In the genomic region with DNA sequence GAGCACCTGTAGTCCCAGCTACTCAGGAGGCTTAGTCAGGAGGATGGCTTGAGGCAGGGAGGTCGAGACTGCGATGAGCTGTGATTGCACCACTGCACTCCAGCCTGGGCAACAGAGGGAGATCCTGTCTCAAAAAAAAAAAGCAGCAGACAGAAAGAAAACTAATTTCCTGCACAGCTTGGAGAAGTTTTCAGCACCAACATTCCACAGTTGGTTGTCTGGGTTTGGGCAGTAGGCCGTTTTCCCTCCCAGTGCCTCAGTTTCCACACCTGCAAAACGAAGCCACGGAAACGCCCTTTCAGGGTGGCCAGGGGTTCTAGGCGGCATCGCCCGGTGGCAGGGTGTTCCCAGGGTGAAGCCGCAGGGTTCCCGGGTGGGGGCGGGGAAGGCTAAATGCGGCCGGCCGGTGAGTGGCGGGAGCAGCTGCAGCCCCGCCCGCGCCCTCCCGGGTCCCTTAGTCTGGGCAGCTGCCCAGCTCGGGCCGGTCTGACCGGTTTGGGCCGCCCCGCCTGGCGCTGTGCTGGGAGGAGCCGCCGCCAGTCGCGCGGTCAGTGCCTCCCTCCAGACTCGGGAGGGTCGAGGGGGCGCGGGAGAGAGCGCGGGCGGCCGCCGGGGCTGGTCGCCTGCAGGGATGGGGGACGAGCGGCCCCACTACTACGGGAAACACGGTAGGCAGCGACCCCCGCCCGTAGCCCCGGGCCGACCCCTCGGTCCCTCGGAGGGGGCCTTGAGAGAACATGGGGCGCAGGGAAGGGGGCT, we compare ENCODE assay signal across 8 cellular contexts. TPM values are rescaled to one million over a fixed set of nuclear protein-coding genes. Genes with fewer than 3 reads are reported as not detected.
A peak's percentile ranks its signal among the peaks of the same experiment; 100 is the strongest.
DNase-seq lines count a peak whose midpoint lies in the region; ATAC-seq and TF ChIP-seq lines count a peak whose summit lies in the region.

A gene (plus strand): TSS at position 551 of the 759 bp plus-strand sequence. CDS start 81 bp downstream, at position 632.

- H3K9me3 ChIP-seq in SK-N-SH (no peaks in the 10 kb centered on the region), mesodermal cell (ENCODE audit: control insufficient read depth, low read length) (no peaks in the 10 kb centered on the region), thyroid gland (no peaks in the 10 kb centered on the region)

- H3K27ac ChIP-seq in SK-N-SH (ENCODE audit: low read depth in 2 of 2, low read length in 1 of 2) (peak within 1 kb of the TSS in 1 of 2 experiments; percentile 22; a peak in 1 of 4 replicates), mesodermal cell (ENCODE audit: low read depth, low read length, severe bottlenecking) (peak within 1 kb of the TSS; percentile 6), thyroid gland (peak within 1 kb of the TSS; percentile 70 to 93 (median 92))

- TF ChIP-seq EP300 in SK-N-SH (IDR thresholded peaks at IDR 0.05; ENCODE audit: borderline replicate concordance in 1 of 2, low read depth in 1 of 2, low read length in 1 of 2): peak in 1 of 2 experiments; percentile 30; a peak in 1 of 4 replicates

- H3K36me3 Mint-ChIP-seq in activated naive CD4-positive, alpha-beta T cell treated with anti-CD3 and anti-CD28 coated beads, Interleukin-2, amount 50 U/mL, for 24 hours: peaks cover 4% of the 10 kb centered on the region

- H3F3A ChIP-seq in SK-N-SH (replicated peaks; ENCODE audit: insufficient read depth): no peaks in the 10 kb centered on the region

- peaks cover 4 to 15% of the 10 kb centered on the region in 2 experiments for H3K36me3 ChIP-seq in SK-N-SH (replicated peaks in 1 of 2; ENCODE audit: control insufficient read depth in 1 of 2, insufficient read depth in 2 of 2, low read length in 1 of 2)
- H3K36me3 ChIP-seq in mesodermal cell (ENCODE audit: control insufficient read depth, insufficient read depth, low read length): peaks cover 41% of the 10 kb centered on the region
- peaks cover 12 to 17% of the 10 kb centered on the region in 2 donors for H3K36me3 ChIP-seq in thyroid gland

- H2AFZ ChIP-seq in SK-N-SH (ENCODE audit: low read depth): peak within 1 kb of the TSS; percentile 83; the same call in 1 of the 2 replicates

- no peaks in the 10 kb centered on the region for H3K9me3 Mint-ChIP-seq in activated naive CD4-positive, alpha-beta T cell treated with anti-CD3 and anti-CD28 coated beads, Interleukin-2, amount 50 U/mL, for 24 hours

- H3K4me3 ChIP-seq in SK-N-SH (ENCODE audit: low read depth in 2 of 2, low read length in 1 of 2): peak within 1 kb of the TSS; percentile 48 to 77
- peak within 1 kb of the TSS; percentile 16 for H3K4me3 ChIP-seq in mesodermal cell (ENCODE audit: extremely low read depth, insufficient read depth, low read length, poor library complexity, severe bottlenecking)
- peak within 1 kb of the TSS; percentile 12 to 72 (median 30) for H3K4me3 ChIP-seq in thyroid gland (replicated peaks in 1 of 3)

- no peaks in the 10 kb centered on the region for H3K9me2 ChIP-seq in SK-N-SH

- WGBS in SK-N-SH (ENCODE audit: low lambda C conversion rate): 8% methylated on average over 25 of the region's 53 CpGs
- WGBS in mesodermal cell (ENCODE audit: insufficient coverage in 2 of 2), 2 experiments: 14 to 15% methylated on average over 26 to 40 of the region's 53 CpGs
- WGBS in thyroid gland, 2 donors: 5 to 12% methylated on average over 10 to 31 of the region's 53 CpGs

- H3K4me1 ChIP-seq in SK-N-SH (ENCODE audit: control insufficient read depth in 1 of 2, insufficient read depth in 2 of 2, low read depth in 1 of 2, low read length in 1 of 2) (peaks cover 0 to 3% of the 10 kb centered on the region in 2 experiments; a peak in 1 of 4 replicates), mesodermal cell (ENCODE audit: control insufficient read depth, insufficient read depth, low read length, poor library complexity, severe bottlenecking) (peaks cover 5% of the 10 kb centered on the region), thyroid gland (peaks cover 13 to 19% of the 10 kb centered on the region in 2 donors)

- TF ChIP-seq CTCF in SK-N-SH (IDR thresholded peaks at IDR 0.05): no peak
- no peak for TF ChIP-seq CTCF in thyroid gland (IDR thresholded peaks at IDR 0.05)

- H3K27me3 Mint-ChIP-seq in activated naive CD4-positive, alpha-beta T cell treated with anti-CD3 and anti-CD28 coated beads, Interleukin-2, amount 50 U/mL, for 24 hours: no peaks in the 10 kb centered on the region

- DNase-seq in activated naive CD4-positive, alpha-beta T cell (lab: John Stamatoyannopoulos, UW): no peak
- DNase-seq in SK-N-SH: peak; percentile 93
- peak; percentile 42 to 53 for DNase-seq in erythroblast (lab: John Stamatoyannopoulos, UW)
- DNase-seq in thyroid gland: peak; percentile 95 to 96

- TF ChIP-seq POLR2A in erythroblast (IDR thresholded peaks at IDR 0.05; ENCODE audit: low read length) (no peak), thyroid gland (IDR thresholded peaks at IDR 0.05) (peak in 1 of 2 donors; percentile 83)

- peaks cover 42% of the 10 kb centered on the region for H3K4me1 Mint-ChIP-seq in activated naive CD4-positive, alpha-beta T cell treated with anti-CD3 and anti-CD28 coated beads, Interleukin-2, amount 50 U/mL, for 24 hours

- no peak for ATAC-seq in GM18873 (IDR thresholded peaks at IDR 0.05; ENCODE audit: low FRiP score, unreplicated experiment)
- ATAC-seq in GM21390 (IDR thresholded peaks at IDR 0.05; ENCODE audit: unreplicated experiment): no peak

- H3K4me2 ChIP-seq in SK-N-SH: peak within 1 kb of the TSS; percentile 94

- peak within 1 kb of the TSS; percentile 76 for H3K27ac Mint-ChIP-seq in activated naive CD4-positive, alpha-beta T cell treated with anti-CD3 and anti-CD28 coated beads, Interleukin-2, amount 50 U/mL, for 24 hours

- H3K27me3 ChIP-seq in SK-N-SH (ENCODE audit: insufficient read depth) (no peaks in the 10 kb centered on the region), thyroid gland (no peaks in the 10 kb centered on the region)

- CTCF ChIA-PET in SK-N-SH (lab: Yijun Ruan, JAX): interaction anchor here (0.9 to 1.5 kb wide), 4 partner anchors 13 to 45 kb away, joined by 3 to 6 read pairs (median 4); no protein-coding TSS in a partner anchor

- H3K79me2 ChIP-seq in SK-N-SH (ENCODE audit: insufficient read depth): peaks cover 58% of the 10 kb centered on the region

- peak within 1 kb of the TSS; percentile 81 for H3K9ac ChIP-seq in SK-N-SH

- no peaks in the 10 kb centered on the region for H4K20me1 ChIP-seq in SK-N-SH (ENCODE audit: insufficient read depth)

- no peak for TF ChIP-seq RAD21 in SK-N-SH (IDR thresholded peaks at IDR 0.05; ENCODE audit: low read length)

- intact Hi-C loops in thyroid gland (cut with DNase I): no loop called here

- POLR2A ChIA-PET in SK-N-SH (lab: Yijun Ruan, JAX): interaction anchor here (0.6 kb wide), 1 partner anchor 752 kb away, joined by 3 read pairs; no protein-coding TSS in a partner anchor

- H3K4me3 Mint-ChIP-seq in activated naive CD4-positive, alpha-beta T cell treated with anti-CD3 and anti-CD28 coated beads, Interleukin-2, amount 50 U/mL, for 24 hours: peak within 1 kb of the TSS; percentile 1

TF ChIP-seq in SK-N-SH, 30 proteins besides CTCF, POLR2A, EP300 and RAD21 (continues in another document):
- TF ChIP-seq RFX5 (IDR thresholded peaks at IDR 0.05; ENCODE audit: low read length) (no peak), NFIC (IDR thresholded peaks at IDR 0.05; ENCODE audit: borderline replicate concordance) (0 out of 2 replicates have a peak, but pooled peaks have one; percentile 15), FOSL2 (IDR thresholded peaks at IDR 0.05; ENCODE audit: borderline replicate concordance, low read depth) (no peak), CHD2 (IDR thresholded peaks at IDR 0.05; ENCODE audit: low read length, partially characterized antibody) (no peak), MXI1 (IDR thresholded peaks at IDR 0.05; ENCODE audit: low read depth, low read length) (no peak), FOXM1 (IDR thresholded peaks at IDR 0.05; ENCODE audit: low read depth) (no peak), JUND (IDR thresholded peaks at IDR 0.05) (no peak), GABPA (IDR thresholded peaks at IDR 0.05; ENCODE audit: low read depth) (no peak), SMC3 (IDR thresholded peaks at IDR 0.05; ENCODE audit: low read depth, low read length) (no peak), RXRA (IDR thresholded peaks at IDR 0.05; ENCODE audit: borderline replicate concordance, low read depth) (no peak)
- TF ChIP-seq, protein P1, sequence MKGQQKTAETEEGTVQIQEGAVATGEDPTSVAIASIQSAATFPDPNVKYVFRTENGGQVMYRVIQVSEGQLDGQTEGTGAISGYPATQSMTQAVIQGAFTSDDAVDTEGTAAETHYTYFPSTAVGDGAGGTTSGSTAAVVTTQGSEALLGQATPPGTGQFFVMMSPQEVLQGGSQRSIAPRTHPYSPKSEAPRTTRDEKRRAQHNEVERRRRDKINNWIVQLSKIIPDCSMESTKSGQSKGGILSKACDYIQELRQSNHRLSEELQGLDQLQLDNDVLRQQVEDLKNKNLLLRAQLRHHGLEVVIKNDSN (IDR thresholded peaks at IDR 0.05; ENCODE audit: borderline replicate concordance, low read depth): no peak
- TF ChIP-seq, protein P2, sequence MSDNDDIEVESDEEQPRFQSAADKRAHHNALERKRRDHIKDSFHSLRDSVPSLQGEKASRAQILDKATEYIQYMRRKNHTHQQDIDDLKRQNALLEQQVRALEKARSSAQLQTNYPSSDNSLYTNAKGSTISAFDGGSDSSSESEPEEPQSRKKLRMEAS (IDR thresholded peaks at IDR 0.05; ENCODE audit: low read depth): no peak

RNA-seq across cellular contexts. Expression of the gene that starts here (rescaled TPM):
- polyA plus RNA-seq in SK-N-SH (2012; rRNA removed): 61.4 and 66.6 TPM in 2 replicates
- polyA plus RNA-seq in SK-N-SH (2012; cell fraction: cytosol; rRNA removed): 38.2 and 47.6 TPM in 2 replicates
- polyA plus RNA-seq in SK-N-SH (2012; cell fraction: nucleus; rRNA removed): 97.7 and 150 TPM in 2 replicates
- polyA plus RNA-seq in mesodermal cell (2013, experiment 1 of 2): 139 TPM
- 118 TPM for polyA plus RNA-seq in mesodermal cell (2013, experiment 2 of 2)
- 100 to 1,000 TPM in 2 of 4 donors, 10 to 100 TPM in 2; 86.0 to 141 (median 113) TPM for total RNA-seq in thyroid gland

Comparison
In these comparisons a context has a peak if more than half of its experiments do, and no peak if none do; other contexts are left out.
1. DNase-seq: peak in SK-N-SH (single experiment), erythroblast (2 of 2) and thyroid gland (2 of 2); none in activated naive CD4-positive, alpha-beta T cell (0 of 4).
2. Peak in every context shown above with its lines, with median percentiles within 50 percentile points of each other: H3K4me3 ChIP-seq.